In the genomic region with DNA sequence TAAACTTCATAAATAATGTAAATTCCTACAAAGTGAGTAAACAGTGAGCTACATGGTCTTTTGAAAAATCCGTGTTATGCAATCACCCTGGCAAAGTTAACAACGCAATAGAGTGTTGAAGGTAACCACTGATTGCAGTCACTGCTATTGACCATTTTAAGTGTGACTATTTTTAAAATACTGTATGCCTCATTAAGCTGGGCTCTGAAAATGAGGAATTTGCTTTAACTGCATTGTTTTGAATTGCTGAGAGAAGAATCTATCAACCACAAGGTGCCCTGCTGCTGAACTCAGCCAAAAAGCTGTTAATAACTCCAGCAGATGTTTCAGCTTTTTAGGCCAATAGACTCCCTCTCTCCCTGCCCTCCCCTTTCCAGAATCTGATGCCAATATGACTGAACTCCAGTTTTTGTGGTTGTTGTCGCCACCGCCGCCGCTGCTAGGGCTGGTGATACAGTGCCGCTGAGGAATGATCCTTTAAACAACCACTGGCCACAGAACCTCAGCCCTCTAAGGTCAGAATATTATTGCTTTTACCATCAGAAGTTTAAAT, we compare ENCODE assay signal across 11 cellular contexts. TPM values are rescaled to one million over a fixed set of nuclear protein-coding genes. Genes with fewer than 3 reads are reported as not detected.
DNase-seq lines count a peak whose midpoint lies in the region; ATAC-seq and TF ChIP-seq lines count a peak whose summit lies in the region.
"Had no signal": no experiment of that assay in that cellular context is flagged by ENCODE, and none has a peak within 500 bp of the region (broad histone marks: within the 10 kb centered on the region; RNA-seq: fewer than 3 reads in every experiment).

No MANE protein-coding gene starts in this region.

- H3K9me3 ChIP-seq in right atrium auricular region (no peaks in the 10 kb centered on the region), breast epithelium (no peaks in the 10 kb centered on the region), liver (ENCODE audit: control insufficient read depth in 4 of 4, low read length in 3 of 4) (no peaks in the 10 kb centered on the region)
- no peaks in the 10 kb centered on the region for H3K9me3 ChIP-seq in CD8-positive, alpha-beta memory T cell (ENCODE audit: low read length)
- H3K9me3 ChIP-seq: mucosa of descending colon had no signal

- peak overlapping the region; percentile 24 to 69 for H3K9ac ChIP-seq in liver (ENCODE audit: low read depth in 1 of 2, low read length in 2 of 2)

- CTCF ChIA-PET in CD8-positive, alpha-beta memory T cell (lab: Charles Lee) = no interaction called here

- H3K4me1 ChIP-seq in right atrium auricular region = peaks cover 0 to 13% of the 10 kb centered on the region in 2 donors
- H3K4me1 ChIP-seq in breast epithelium = no peaks in the 10 kb centered on the region
- H3K4me1 ChIP-seq in liver (ENCODE audit: control insufficient read depth in 4 of 4, insufficient read depth in 4 of 4, low read length in 3 of 4) = peaks cover 6 to 32% (median 25%) of the 10 kb centered on the region in 4 donors
- no peaks in the 10 kb centered on the region for H3K4me1 ChIP-seq in CD8-positive, alpha-beta memory T cell (ENCODE audit: insufficient read depth, low read length)

- POLR2A ChIA-PET in CD8-positive, alpha-beta memory T cell (lab: Charles Lee) = no interaction called here

- H3K36me3 ChIP-seq in right atrium auricular region (no peaks in the 10 kb centered on the region), breast epithelium (no peaks in the 10 kb centered on the region), liver (ENCODE audit: control insufficient read depth in 4 of 4, insufficient read depth in 3 of 4, low read depth in 1 of 4, low read length in 3 of 4) (no peaks in the 10 kb centered on the region)
- H3K36me3 ChIP-seq in CD8-positive, alpha-beta memory T cell (ENCODE audit: insufficient read depth, low read length) = no peaks in the 10 kb centered on the region

- no peaks in the 10 kb centered on the region for H3K27me3 ChIP-seq in right atrium auricular region
- no peaks in the 10 kb centered on the region for H3K27me3 ChIP-seq in breast epithelium
- H3K27me3 ChIP-seq in liver (ENCODE audit: control insufficient read depth in 4 of 4, insufficient read depth in 4 of 4, low read length in 3 of 4) = no peaks in the 10 kb centered on the region
- H3K27me3 ChIP-seq in CD8-positive, alpha-beta memory T cell (ENCODE audit: insufficient read depth, low read length, poor library complexity, severe bottlenecking) = no peaks in the 10 kb centered on the region
- H3K27me3 ChIP-seq: dorsolateral prefrontal cortex had no signal

- TF ChIP-seq RAD21 in liver (IDR thresholded peaks at IDR 0.05) = no peak

- intact Hi-C loops in Right ventricle myocardium superior (cut with DNase I) (no loop called here), breast epithelium (cut with DNase I; ENCODE audit: low total_unique reads) (no loop called here)

- no peak overlapping the region for H3K4me3 Mint-ChIP-seq in CD8-positive, alpha-beta memory T cell

- H3K27ac ChIP-seq in right atrium auricular region (no peak overlapping the region), breast epithelium (peak overlapping the region; percentile 46 to 70), liver (ENCODE audit: low read depth in 1 of 2, low read length in 2 of 2) (peak overlapping the region; percentile 68 to 88)
- H3K27ac ChIP-seq in CD8-positive, alpha-beta memory T cell (ENCODE audit: low read depth, low read length) = no peak overlapping the region

- no peak overlapping the region for H3K4me3 ChIP-seq in right atrium auricular region
- H3K4me3 ChIP-seq in breast epithelium = no peak overlapping the region
- H3K4me3 ChIP-seq in liver (ENCODE audit: low read depth in 1 of 3, low read length in 3 of 3) = peak overlapping the region; percentile 9 to 48 (median 34)
- H3K4me3 ChIP-seq in CD8-positive, alpha-beta memory T cell (ENCODE audit: low read length) = no peak overlapping the region
- H3K4me3 ChIP-seq: mucosa of descending colon had no signal

- H3K9me3 Mint-ChIP-seq in CD8-positive, alpha-beta memory T cell = no peaks in the 10 kb centered on the region

- no peak for TF ChIP-seq POLR2A in breast epithelium (IDR thresholded peaks at IDR 0.05)

- peaks cover 0 to 2% of the 10 kb centered on the region in 2 donors for H3K27me3 Mint-ChIP-seq in CD8-positive, alpha-beta memory T cell

- H3K36me3 Mint-ChIP-seq in CD8-positive, alpha-beta memory T cell = no peaks in the 10 kb centered on the region

- peaks cover 0 to 4% (median 0%) of the 10 kb centered on the region in 3 donors for H3K4me1 Mint-ChIP-seq in CD8-positive, alpha-beta memory T cell

- DNase-seq in Right ventricle myocardium superior = peak; percentile 52
- DNase-seq in right atrium auricular region (ENCODE audit: low spot score) = no peak
- peak in 1 of 2 donors; percentile 21 for DNase-seq in breast epithelium (ENCODE audit: low spot score in 2 of 2)
- DNase-seq in midbrain (lab: John Stamatoyannopoulos, UW) = no peak
- DNase-seq in CD8-positive, alpha-beta memory T cell = no peak
- DNase-seq: KG1, mucosa of descending colon had no signal

- ATAC-seq in Right ventricle myocardium superior (ENCODE audit: poor library complexity) (peak; percentile 88), GM18867 (IDR thresholded peaks at IDR 0.05; ENCODE audit: unreplicated experiment) (no peak), GM18498 (IDR thresholded peaks at IDR 0.05; ENCODE audit: unreplicated experiment) (no peak)
- ATAC-seq: mucosa of descending colon had no signal

- 29% methylated on average over 7 of the region's 7 CpGs for WGBS in liver

- no peak overlapping the region for H3K27ac Mint-ChIP-seq in CD8-positive, alpha-beta memory T cell

- no peak for TF ChIP-seq CTCF in right atrium auricular region (IDR thresholded peaks at IDR 0.05)
- TF ChIP-seq CTCF in breast epithelium (IDR thresholded peaks at IDR 0.05) = no peak
- TF ChIP-seq CTCF in liver (IDR thresholded peaks at IDR 0.05; ENCODE audit: low read depth, low read length, missing input control) = no peak

TF ChIP-seq in liver, 16 proteins besides CTCF, POLR2A, EP300 and RAD21 (continues in another document):
- TF ChIP-seq HNF4A (conservative IDR thresholded peaks at IDR 0.05) (peak in 1 of 2 donors; percentile 28), EGR1 (IDR thresholded peaks at IDR 0.05; ENCODE audit: low read depth in 2 of 2) (no peak), SP1 (IDR thresholded peaks at IDR 0.05) (peak; percentile 74), FOXA1 (IDR thresholded peaks at IDR 0.05) (peak; percentile 29), GABPA (IDR thresholded peaks at IDR 0.05 in 1 of 2, conservative IDR thresholded peaks at IDR 0.05 in 1 of 2) (no peak), YY1 (IDR thresholded peaks at IDR 0.05) (peak; percentile 59), RXRA (IDR thresholded peaks at IDR 0.05) (peak in 1 of 2 donors; percentile 37)
- TF ChIP-seq, protein P1, sequence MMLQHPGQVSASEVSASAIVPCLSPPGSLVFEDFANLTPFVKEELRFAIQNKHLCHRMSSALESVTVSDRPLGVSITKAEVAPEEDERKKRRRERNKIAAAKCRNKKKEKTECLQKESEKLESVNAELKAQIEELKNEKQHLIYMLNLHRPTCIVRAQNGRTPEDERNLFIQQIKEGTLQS (IDR thresholded peaks at IDR 0.05) = no peak
- TF ChIP-seq, protein P2, sequence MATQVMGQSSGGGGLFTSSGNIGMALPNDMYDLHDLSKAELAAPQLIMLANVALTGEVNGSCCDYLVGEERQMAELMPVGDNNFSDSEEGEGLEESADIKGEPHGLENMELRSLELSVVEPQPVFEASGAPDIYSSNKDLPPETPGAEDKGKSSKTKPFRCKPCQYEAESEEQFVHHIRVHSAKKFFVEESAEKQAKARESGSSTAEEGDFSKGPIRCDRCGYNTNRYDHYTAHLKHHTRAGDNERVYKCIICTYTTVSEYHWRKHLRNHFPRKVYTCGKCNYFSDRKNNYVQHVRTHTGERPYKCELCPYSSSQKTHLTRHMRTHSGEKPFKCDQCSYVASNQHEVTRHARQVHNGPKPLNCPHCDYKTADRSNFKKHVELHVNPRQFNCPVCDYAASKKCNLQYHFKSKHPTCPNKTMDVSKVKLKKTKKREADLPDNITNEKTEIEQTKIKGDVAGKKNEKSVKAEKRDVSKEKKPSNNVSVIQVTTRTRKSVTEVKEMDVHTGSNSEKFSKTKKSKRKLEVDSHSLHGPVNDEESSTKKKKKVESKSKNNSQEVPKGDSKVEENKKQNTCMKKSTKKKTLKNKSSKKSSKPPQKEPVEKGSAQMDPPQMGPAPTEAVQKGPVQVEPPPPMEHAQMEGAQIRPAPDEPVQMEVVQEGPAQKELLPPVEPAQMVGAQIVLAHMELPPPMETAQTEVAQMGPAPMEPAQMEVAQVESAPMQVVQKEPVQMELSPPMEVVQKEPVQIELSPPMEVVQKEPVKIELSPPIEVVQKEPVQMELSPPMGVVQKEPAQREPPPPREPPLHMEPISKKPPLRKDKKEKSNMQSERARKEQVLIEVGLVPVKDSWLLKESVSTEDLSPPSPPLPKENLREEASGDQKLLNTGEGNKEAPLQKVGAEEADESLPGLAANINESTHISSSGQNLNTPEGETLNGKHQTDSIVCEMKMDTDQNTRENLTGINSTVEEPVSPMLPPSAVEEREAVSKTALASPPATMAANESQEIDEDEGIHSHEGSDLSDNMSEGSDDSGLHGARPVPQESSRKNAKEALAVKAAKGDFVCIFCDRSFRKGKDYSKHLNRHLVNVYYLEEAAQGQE (IDR thresholded peaks at IDR 0.05) = peak; percentile 35
- TF ChIP-seq, protein P3, sequence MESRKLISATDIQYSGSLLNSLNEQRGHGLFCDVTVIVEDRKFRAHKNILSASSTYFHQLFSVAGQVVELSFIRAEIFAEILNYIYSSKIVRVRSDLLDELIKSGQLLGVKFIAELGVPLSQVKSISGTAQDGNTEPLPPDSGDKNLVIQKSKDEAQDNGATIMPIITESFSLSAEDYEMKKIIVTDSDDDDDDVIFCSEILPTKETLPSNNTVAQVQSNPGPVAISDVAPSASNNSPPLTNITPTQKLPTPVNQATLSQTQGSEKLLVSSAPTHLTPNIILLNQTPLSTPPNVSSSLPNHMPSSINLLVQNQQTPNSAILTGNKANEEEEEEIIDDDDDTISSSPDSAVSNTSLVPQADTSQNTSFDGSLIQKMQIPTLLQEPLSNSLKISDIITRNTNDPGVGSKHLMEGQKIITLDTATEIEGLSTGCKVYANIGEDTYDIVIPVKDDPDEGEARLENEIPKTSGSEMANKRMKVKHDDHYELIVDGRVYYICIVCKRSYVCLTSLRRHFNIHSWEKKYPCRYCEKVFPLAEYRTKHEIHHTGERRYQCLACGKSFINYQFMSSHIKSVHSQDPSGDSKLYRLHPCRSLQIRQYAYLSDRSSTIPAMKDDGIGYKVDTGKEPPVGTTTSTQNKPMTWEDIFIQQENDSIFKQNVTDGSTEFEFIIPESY (IDR thresholded peaks at IDR 0.05) = no peak

RNA-seq across cellular contexts. Expression of a gene that starts 35.3 kb away (rescaled TPM):
- total RNA-seq in Right ventricle myocardium superior (101 TPM), right atrium auricular region (100 to 1,000 TPM in 1 of 2 donors, 10 to 100 TPM in 1; 63.8 to 109 TPM), breast epithelium (100 to 1,000 TPM; 140 to 191 (median 142) TPM), liver (10 to 100 TPM; 49.4 to 67.0 TPM)
- polyA plus RNA-seq in liver = 10 to 100 TPM; 18.8 to 32.8 TPM
- 100 to 1,000 TPM; 145 to 156 TPM for total RNA-seq in CD8-positive, alpha-beta memory T cell
- polyA plus RNA-seq in CD8-positive, alpha-beta memory T cell = 56.7 TPM

Comparison
In these comparisons a context has a peak if more than half of its experiments do, and no peak if none do; other contexts are left out.
1. H3K27ac ChIP-seq: peak in breast epithelium (2 of 2) and liver (2 of 2); none in right atrium auricular region (0 of 2) and CD8-positive, alpha-beta memory T cell (single experiment).
2. H3K4me3 ChIP-seq: peak in liver (3 of 3); none in right atrium auricular region (0 of 2), breast epithelium (0 of 3) and CD8-positive, alpha-beta memory T cell (single experiment).